Comparison of ENCODE assay signal across 25 cellular contexts in the genomic region with DNA sequence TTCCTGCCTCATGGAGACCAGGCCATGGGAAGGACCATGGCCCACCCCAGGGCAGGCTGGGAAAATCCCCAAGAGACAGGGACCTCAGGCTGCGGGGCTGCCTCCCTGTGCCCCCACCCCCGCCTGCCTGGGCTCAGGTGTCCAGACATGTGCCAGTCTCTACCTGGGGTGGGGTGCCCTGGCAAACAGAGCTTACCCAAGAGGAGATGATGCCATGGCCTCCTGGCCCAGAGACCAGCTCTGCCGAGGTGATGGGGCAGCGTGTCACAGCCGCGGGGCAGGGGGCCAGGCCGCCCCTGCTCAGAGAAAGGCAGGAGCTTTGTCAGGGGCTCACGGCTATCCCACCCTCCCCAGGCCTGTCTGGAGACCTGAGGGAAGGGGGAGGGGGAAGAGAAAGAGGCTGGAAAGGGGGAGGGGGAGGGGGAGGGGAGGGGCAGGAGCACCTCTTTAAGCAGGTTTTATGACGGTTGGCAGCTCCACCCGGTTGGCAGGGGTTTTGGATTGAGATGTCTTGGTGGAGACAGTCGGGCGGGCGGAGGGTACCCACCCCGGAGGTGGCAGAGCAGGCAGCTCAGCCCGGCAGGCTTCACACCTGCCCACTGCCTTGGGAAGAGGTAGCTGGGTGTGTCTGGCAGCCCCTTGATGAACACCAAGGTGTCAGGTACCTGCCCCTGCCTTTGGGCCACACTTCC.
"Had no signal": no experiment of that assay in that cellular context is flagged by ENCODE, and none has a peak within 500 bp of the region (broad histone marks: within the 10 kb centered on the region; RNA-seq: fewer than 3 reads in every experiment).

No MANE protein-coding gene starts in this region.

- DNase-seq: activated CD4-positive, alpha-beta T cell treated with anti-CD3 and anti-CD28 coated beads for 4 hours; activated CD4-positive, alpha-beta T cell treated with anti-CD3 and anti-CD28 coated beads, Interleukin-2, amount 50 U/mL, for 4 hours; activated naive CD4-positive, alpha-beta T cell; activated T-cell treated with anti-CD3 and anti-CD28 coated beads for 4 hours; activated T-cell treated with anti-CD3 and anti-CD28 coated beads, Interleukin-2, amount 50 U/mL, for 72 hours; foreskin keratinocyte; left ventricle myocardium inferior; mucosa of descending colon; ovary; psoas muscle; sigmoid colon; stimulated activated CD4-positive, alpha-beta T cell treated with anti-CD3 and anti-CD28 coated beads, Interleukin-1b, Interleukin-23, amount 100 ng/mL, for 48 hours; stimulated activated CD4-positive, alpha-beta T cell treated with anti-CD3 and anti-CD28 coated beads, Interleukin-4, amount 100 ng/mL, for 4 hours; stimulated activated CD8-positive, alpha-beta memory T cell treated with anti-CD3 and anti-CD28 coated beads, Interleukin-4, amount 100 ng/mL, for 48 hours; stimulated activated naive CD8-positive, alpha-beta T cell treated with anti-CD3 and anti-CD28 coated beads, Interleukin-15, amount 100 ng/mL, for 72 hours; substantia nigra; thyroid gland; upper lobe of right lung had no signal

- H3K27me3 ChIP-seq: ovary, thyroid gland had no signal

- ATAC-seq: activated naive CD4-positive, alpha-beta T cell treated with anti-CD3 and anti-CD28 coated beads, Interleukin-2, amount 50 U/mL, for 72 hours; activated T-cell treated with anti-CD3 and anti-CD28 coated beads, Interleukin-2, amount 50 U/mL, for 72 hours; foreskin keratinocyte; mucosa of descending colon; stimulated activated memory B cell treated with anti-CD40 and anti-IgM and Interleukin-4, amounts not matched to agents 10 μg/mL and 1 μg/mL and 100 μg/mL, for 72 hours; stimulated activated naive CD8-positive, alpha-beta T cell treated with anti-CD3 and anti-CD28 coated beads, Interleukin-15, amount 100 ng/mL, for 72 hours; upper lobe of right lung had no signal

- FAIRE-seq: bronchial epithelial cell, islet of Langerhans had no signal

- H3K27ac ChIP-seq: esophagus muscularis mucosa, foreskin keratinocyte, left ventricle myocardium inferior, ovary, psoas muscle, sigmoid colon, thyroid gland, upper lobe of right lung had no signal

- H3K4me3 ChIP-seq: esophagus muscularis mucosa, left ventricle myocardium inferior, lung, mucosa of descending colon, ovary, psoas muscle, sigmoid colon, smooth muscle cell, thyroid gland, upper lobe of right lung had no signal

- H3K4me2 ChIP-seq: smooth muscle cell had no signal

- H3K36me3 ChIP-seq: esophagus muscularis mucosa, left ventricle myocardium inferior, ovary, sigmoid colon, thyroid gland, upper lobe of right lung had no signal

- H3K9me3 ChIP-seq: esophagus muscularis mucosa, left ventricle myocardium inferior, mucosa of descending colon, ovary, psoas muscle, sigmoid colon, thyroid gland, upper lobe of right lung had no signal

- H3K4me1 ChIP-seq: psoas muscle, sigmoid colon, upper lobe of right lung had no signal
